In the genomic region with DNA sequence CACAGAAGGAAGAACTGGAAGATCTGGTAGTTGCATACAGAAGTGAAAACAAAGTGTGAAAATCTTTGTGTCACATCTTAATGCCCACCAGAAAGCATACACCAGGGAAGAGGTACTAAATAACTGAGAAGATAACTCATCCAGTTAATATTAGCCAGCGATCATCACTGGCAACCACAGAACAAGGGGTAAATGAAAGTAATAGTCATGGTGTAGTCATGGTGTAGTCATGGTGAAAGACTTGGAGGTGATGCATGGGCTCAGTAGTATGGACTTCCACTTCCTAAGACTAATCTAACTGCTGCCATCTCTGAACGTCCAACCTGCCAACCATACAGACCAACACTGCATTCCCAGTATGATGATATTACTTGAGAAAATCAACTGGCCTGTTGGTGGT, we compare ENCODE assay signal across 14 cellular contexts.
DNase-seq lines count a peak whose midpoint lies in the region; ATAC-seq and TF ChIP-seq lines count a peak whose summit lies in the region.
"Had no signal": no experiment of that assay in that cellular context is flagged by ENCODE, and none has a peak within 500 bp of the region (broad histone marks: within the 10 kb centered on the region; RNA-seq: fewer than 3 reads in every experiment).

No MANE protein-coding gene starts in this region.

- no peak for TF ChIP-seq CTCF in RWPE2 (IDR thresholded peaks at IDR 0.05; ENCODE audit: poor library complexity, severe bottlenecking)

- no peaks in the 10 kb centered on the region for H3K36me3 ChIP-seq in RWPE2 (ENCODE audit: low read depth)
- H3K36me3 ChIP-seq: uterus had no signal

- H3K4me3 ChIP-seq in RWPE2 (ENCODE audit: severe bottlenecking) = no peak overlapping the region
- H3K4me3 ChIP-seq: SK-N-MC, uterus had no signal

- ATAC-seq in GM19351 (IDR thresholded peaks at IDR 0.05; ENCODE audit: unreplicated experiment) = peak; percentile 55
- ATAC-seq in HG03108 (IDR thresholded peaks at IDR 0.05; ENCODE audit: unreplicated experiment) = peak; percentile 40
- ATAC-seq in RWPE2 (ENCODE audit: low read depth) = peak; percentile 29; the same call in 1 of the 3 replicates
- ATAC-seq in HG03025 (IDR thresholded peaks at IDR 0.05; ENCODE audit: low FRiP score, unreplicated experiment) = no peak
- ATAC-seq: left ventricle myocardium superior had no signal

- in situ Hi-C loops in ACHN (cut with HindIII; ENCODE audit: low pct_ligation_motif_present, low pct_unique_long_range_greater_than_20kb, low sequenced_read_pairs) = no loop called here

- no peaks in the 10 kb centered on the region for H3K4me1 ChIP-seq in RWPE2 (ENCODE audit: insufficient read depth, poor library complexity, severe bottlenecking)
- H3K4me1 ChIP-seq: uterus had no signal

- H3K27ac ChIP-seq in RWPE2 (ENCODE audit: poor library complexity, severe bottlenecking) = no peak overlapping the region
- H3K27ac ChIP-seq: SK-N-MC, uterus had no signal

- peaks cover 2% of the 10 kb centered on the region for H3K9me3 ChIP-seq in RWPE2 (ENCODE audit: severe bottlenecking)
- H3K9me3 ChIP-seq: uterus had no signal

- no peaks in the 10 kb centered on the region for H3K27me3 ChIP-seq in RWPE2 (ENCODE audit: insufficient read depth, poor library complexity, severe bottlenecking)
- H3K27me3 ChIP-seq: uterus had no signal

- DNase-seq in ACHN = peak; percentile 49
- no peak for DNase-seq in RWPE2 (ENCODE audit: low spot score)
- no peak for DNase-seq in stimulated activated CD4-positive, alpha-beta T cell treated with anti-CD3 and anti-CD28 coated beads, Interleukin-12 subunit alpha, Interleukin-12 subunit beta, amount 100 ng/mL, for 4 hours
- DNase-seq in H4 (ENCODE audit: low spot score) = no peak
- no peak for DNase-seq in NAMALWA (ENCODE audit: low spot score)
- DNase-seq: activated T-cell treated with anti-CD3 and anti-CD28 coated beads, Interleukin-2, amount 50 U/mL, for 1 hour; left ventricle myocardium superior; NCI-H1417; NCI-H774; uterus had no signal
